ENCODE assay signal across 10 cellular contexts in the genomic region with DNA sequence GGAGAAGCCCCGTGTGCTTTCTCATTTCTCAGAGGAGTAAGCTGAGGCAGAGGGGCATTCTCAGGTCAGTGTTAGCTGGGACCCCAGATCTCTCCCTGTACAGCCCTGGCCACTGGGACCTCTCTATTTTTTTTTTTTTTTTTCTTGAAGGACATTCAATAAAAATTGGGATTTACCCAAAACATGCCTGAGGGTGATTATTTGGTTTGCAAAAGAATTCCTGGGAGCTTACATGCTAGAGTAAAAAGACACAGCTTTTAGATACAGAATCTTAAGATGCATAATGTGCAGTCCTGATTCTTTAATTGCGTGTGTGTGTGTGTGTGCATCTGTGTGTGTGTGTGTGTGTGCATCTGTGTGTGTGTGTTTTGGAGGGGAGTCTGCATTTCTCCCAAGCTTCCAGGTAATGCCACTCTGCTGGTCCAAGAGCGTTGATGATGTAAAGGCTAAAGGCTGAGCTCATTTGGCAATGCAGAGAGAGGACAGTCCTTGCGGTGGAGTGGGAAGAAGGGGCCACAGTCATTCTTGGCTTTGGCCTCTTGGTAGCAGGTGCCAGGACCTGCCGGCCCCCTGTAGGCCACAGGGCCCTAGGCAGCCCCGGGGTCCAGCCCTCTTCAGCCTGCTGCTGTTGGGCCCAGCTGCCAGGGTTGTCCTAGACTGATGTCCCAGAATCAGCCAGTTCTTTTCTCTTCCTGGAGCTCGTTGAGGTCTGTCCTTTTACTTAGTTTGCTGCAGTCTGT. TPM values are rescaled to one million over a fixed set of nuclear protein-coding genes. Genes with fewer than 3 reads are reported as not detected.
DNase-seq lines count a peak whose midpoint lies in the region; ATAC-seq and TF ChIP-seq lines count a peak whose summit lies in the region.
"Had no signal": no experiment of that assay in that cellular context is flagged by ENCODE, and none has a peak within 500 bp of the region (broad histone marks: within the 10 kb centered on the region; RNA-seq: fewer than 3 reads in every experiment).

No MANE protein-coding gene starts in this region.

- H3K9ac ChIP-seq in skeletal muscle tissue (ENCODE audit: low read depth in 1 of 3, low read length in 3 of 3): peak overlapping the region in 1 of 3 donors; percentile 40

- TF ChIP-seq CTCF in RWPE1 (conservative IDR thresholded peaks at IDR 0.05; ENCODE audit: low read depth): no peak
- TF ChIP-seq CTCF in lower leg skin (IDR thresholded peaks at IDR 0.05): no peak

- no peak for ATAC-seq in HG02642 (IDR thresholded peaks at IDR 0.05; ENCODE audit: poor library complexity, unreplicated experiment)

- peak; percentile 45 for DNase-seq in EH (ENCODE audit: low read depth)
- DNase-seq in RWPE1 (ENCODE audit: low spot score): no peak
- peak; percentile 65 for DNase-seq in globus pallidus (ENCODE audit: low spot score)
- no peak for DNase-seq in MV-4-11 (lab: John Stamatoyannopoulos, UW)
- DNase-seq in lower leg skin (ENCODE audit: low spot score in 2 of 2): no peak
- DNase-seq in stimulated activated CD4-positive, alpha-beta T cell treated with anti-CD3 and anti-CD28 coated beads, Interleukin-4, amount 100 ng/mL, for 1 hour: no peak
- DNase-seq: activated CD4-positive, alpha-beta T cell treated with anti-CD3 and anti-CD28 coated beads, Interleukin-2, amount 50 U/mL, for 1 hour had no signal

- H3K4me3 ChIP-seq in skeletal muscle tissue (ENCODE audit: low read length in 3 of 3) (no peak overlapping the region), lower leg skin (ENCODE audit: low read depth, poor library complexity, severe bottlenecking) (no peak overlapping the region)

- no peaks in the 10 kb centered on the region for H3K9me3 ChIP-seq in skeletal muscle tissue (ENCODE audit: control insufficient read depth in 3 of 3, low read length in 3 of 3)

- peaks cover 60 to 66% (median 65%) of the 10 kb centered on the region in 3 donors for H3K4me1 ChIP-seq in skeletal muscle tissue (ENCODE audit: control insufficient read depth in 3 of 3, insufficient read depth in 3 of 3, low read length in 3 of 3)

- POLR2A ChIA-PET in RWPE1 (lab: Yijun Ruan, JAX; ENCODE audit: low non-redundant PET): no interaction called here

- H3K36me3 ChIP-seq in skeletal muscle tissue (ENCODE audit: control insufficient read depth in 3 of 3, insufficient read depth in 3 of 3, low read length in 3 of 3): peaks cover 15 to 19% (median 16%) of the 10 kb centered on the region in 3 donors

- CTCF ChIA-PET in RWPE1 (lab: Yijun Ruan, JAX): interaction anchor here (0.6 to 1.5 kb wide), 3 partner anchors 63 to 333 kb away, joined by 3 to 5 read pairs (median 3); no protein-coding TSS in a partner anchor

- intact Hi-C loops in lower leg skin (cut with DNase I; ENCODE audit: low total_unique reads): loop anchor here (10.0 kb wide), 1 partner anchor 285 kb away; no protein-coding TSS in a partner anchor

- TF ChIP-seq POLR2A in lower leg skin (IDR thresholded peaks at IDR 0.05): no peak

- H3K27ac ChIP-seq in RWPE1 (peak overlapping the region; percentile 11; the same call in 1 of the 2 replicates), skeletal muscle tissue (ENCODE audit: low read depth, low read length) (peak overlapping the region; percentile 45)
- H3K27ac ChIP-seq: C4-2B had no signal

- 59 to 69% methylated on average over 5 to 7 of the region's 7 CpGs for WGBS in lower leg skin, 2 donors

- no peaks in the 10 kb centered on the region for H3K27me3 ChIP-seq in skeletal muscle tissue (ENCODE audit: control insufficient read depth in 3 of 3, insufficient read depth in 3 of 3, low read length in 3 of 3)

RNA-seq across cellular contexts. Expression of a gene that starts 48.6 kb away (rescaled TPM):
- total RNA-seq in skeletal muscle tissue: 5.7 TPM
- 10 to 100 TPM; 42.3 to 54.9 (median 43.4) TPM for total RNA-seq in lower leg skin

Comparison
In these comparisons a context has a peak if more than half of its experiments do, and no peak if none do; other contexts are left out.
1. DNase-seq: peak in EH (single experiment) and globus pallidus (single experiment); none in RWPE1 (single experiment), MV-4-11 (single experiment), lower leg skin (0 of 2) and stimulated activated CD4-positive, alpha-beta T cell treated with anti-CD3 and anti-CD28 coated beads, Interleukin-4, amount 100 ng/mL, for 1 hour (single experiment).